9 cellular contexts compared by ENCODE assay signal in the genomic region with DNA sequence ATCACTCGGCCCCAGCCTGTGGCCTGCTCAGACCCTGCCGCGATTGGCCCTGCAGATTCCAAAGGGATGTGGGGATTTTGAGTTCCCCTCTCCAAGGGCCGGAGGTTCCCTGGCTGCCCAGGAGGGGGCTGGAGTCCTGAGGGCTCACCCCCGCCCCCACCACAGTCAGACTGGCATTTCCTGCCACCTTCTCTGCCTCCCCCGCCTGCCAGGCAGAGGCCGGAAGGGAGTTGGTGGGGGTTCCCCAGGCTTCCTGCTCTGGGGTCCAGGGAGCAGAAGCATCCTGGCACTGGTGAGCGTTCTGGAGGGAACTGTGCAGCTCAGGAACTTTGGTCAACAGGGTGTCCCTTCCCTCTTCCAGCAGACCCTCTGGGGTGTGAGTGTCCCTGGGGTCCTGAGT.
A peak's percentile ranks its signal among the peaks of the same experiment; 100 is the strongest.
DNase-seq lines count a peak whose midpoint lies in the region; ATAC-seq and FAIRE-seq lines count a peak whose summit lies in the region.
"Had no signal": no experiment of that assay in that cellular context is flagged by ENCODE, and none has a peak within 500 bp of the region (broad histone marks: within the 10 kb centered on the region; RNA-seq: fewer than 3 reads in every experiment).

No MANE protein-coding gene starts in this region.

- H3K27ac ChIP-seq in substantia nigra (ENCODE audit: low read depth, low read length, poor library complexity, severe bottlenecking): no peak overlapping the region

- FAIRE-seq in HTR-8/SVneo (lab: Jason Lieb, UNC): no peak

- POLR2A ChIA-PET in activated CD4-positive, alpha-beta memory T cell treated with anti-CD3 and anti-CD28 coated beads, Interleukin-2, amount 10 ng/mL, durations not matched to agents 7 days and 5 days (lab: Charles Lee): interaction anchor here (0.8 to 3.3 kb wide), 7 partner anchors 10 to 232 kb away, joined by 3 to 30 read pairs (median 6); partner anchors contain the start of gene RNU6ATAC

- no peaks in the 10 kb centered on the region for H3K27me3 Mint-ChIP-seq in activated CD4-positive, alpha-beta memory T cell treated with anti-CD3 and anti-CD28 coated beads, Interleukin-2, amount 10 ng/mL, durations not matched to agents 7 days and 5 days
- no peaks in the 10 kb centered on the region for H3K27me3 Mint-ChIP-seq in stimulated activated memory B cell treated with anti-CD40 and anti-IgM and Interleukin-4, amounts not matched to agents 10 μg/mL and 1 μg/mL and 100 μg/mL, for 72 hours

- CTCF ChIA-PET in activated CD4-positive, alpha-beta memory T cell treated with anti-CD3 and anti-CD28 coated beads, Interleukin-2, amount 10 ng/mL, durations not matched to agents 7 days and 5 days (lab: Charles Lee): interaction anchor here (1.5 kb wide), 1 partner anchor 10 kb away, joined by 3 read pairs; no protein-coding TSS in a partner anchor

- H3K4me1 Mint-ChIP-seq in activated CD4-positive, alpha-beta memory T cell treated with anti-CD3 and anti-CD28 coated beads, Interleukin-2, amount 10 ng/mL, durations not matched to agents 7 days and 5 days: peaks cover 57% of the 10 kb centered on the region
- H3K4me1 Mint-ChIP-seq in stimulated activated memory B cell treated with anti-CD40 and anti-IgM and Interleukin-4, amounts not matched to agents 10 μg/mL and 1 μg/mL and 100 μg/mL, for 72 hours: peaks cover 53% of the 10 kb centered on the region

- peak overlapping the region; percentile 81 for H3K27ac Mint-ChIP-seq in activated CD4-positive, alpha-beta memory T cell treated with anti-CD3 and anti-CD28 coated beads, Interleukin-2, amount 10 ng/mL, durations not matched to agents 7 days and 5 days
- H3K27ac Mint-ChIP-seq in stimulated activated memory B cell treated with anti-CD40 and anti-IgM and Interleukin-4, amounts not matched to agents 10 μg/mL and 1 μg/mL and 100 μg/mL, for 72 hours: peak overlapping the region; percentile 74

- DNase-seq in HTR-8/SVneo (ENCODE audit: insufficient read length, low spot score): peak; percentile 50
- peak; percentile 66 for DNase-seq in activated CD4-positive, alpha-beta memory T cell treated with anti-CD3 and anti-CD28 coated beads, Interleukin-2, amount 10 ng/mL, durations not matched to agents 7 days and 5 days
- peak; percentile 62 for DNase-seq in germinal center (ENCODE audit: low spot score)
- no peak for DNase-seq in substantia nigra (lab: John Stamatoyannopoulos, UW)
- DNase-seq: SIG-M5 had no signal

- H3K9me3 Mint-ChIP-seq in activated CD4-positive, alpha-beta memory T cell treated with anti-CD3 and anti-CD28 coated beads, Interleukin-2, amount 10 ng/mL, durations not matched to agents 7 days and 5 days: peaks cover 10% of the 10 kb centered on the region
- peaks cover 8% of the 10 kb centered on the region for H3K9me3 Mint-ChIP-seq in stimulated activated memory B cell treated with anti-CD40 and anti-IgM and Interleukin-4, amounts not matched to agents 10 μg/mL and 1 μg/mL and 100 μg/mL, for 72 hours

- H3K36me3 Mint-ChIP-seq in activated CD4-positive, alpha-beta memory T cell treated with anti-CD3 and anti-CD28 coated beads, Interleukin-2, amount 10 ng/mL, durations not matched to agents 7 days and 5 days (ENCODE audit: low read depth): peaks cover 12% of the 10 kb centered on the region
- H3K36me3 Mint-ChIP-seq in stimulated activated memory B cell treated with anti-CD40 and anti-IgM and Interleukin-4, amounts not matched to agents 10 μg/mL and 1 μg/mL and 100 μg/mL, for 72 hours: no peaks in the 10 kb centered on the region

- H3K4me3 Mint-ChIP-seq in activated CD4-positive, alpha-beta memory T cell treated with anti-CD3 and anti-CD28 coated beads, Interleukin-2, amount 10 ng/mL, durations not matched to agents 7 days and 5 days: peak overlapping the region; percentile 72
- peak overlapping the region; percentile 74 for H3K4me3 Mint-ChIP-seq in stimulated activated memory B cell treated with anti-CD40 and anti-IgM and Interleukin-4, amounts not matched to agents 10 μg/mL and 1 μg/mL and 100 μg/mL, for 72 hours

- ATAC-seq in stimulated activated memory B cell treated with anti-CD40 and anti-IgM and Interleukin-4, amounts not matched to agents 10 μg/mL and 1 μg/mL and 100 μg/mL, for 72 hours: no peak
- ATAC-seq in HG03442 (IDR thresholded peaks at IDR 0.05; ENCODE audit: unreplicated experiment) (no peak), HG02642 (IDR thresholded peaks at IDR 0.05; ENCODE audit: poor library complexity, unreplicated experiment) (no peak), HG03175 (IDR thresholded peaks at IDR 0.05; ENCODE audit: unreplicated experiment) (no peak)

Comparison
In these comparisons a context has a peak if more than half of its experiments do, and no peak if none do; other contexts are left out.
1. DNase-seq: peak in HTR-8/SVneo (single experiment), activated CD4-positive, alpha-beta memory T cell treated with anti-CD3 and anti-CD28 coated beads, Interleukin-2, amount 10 ng/mL, durations not matched to agents 7 days and 5 days (single experiment) and germinal center (single experiment); none in substantia nigra (0 of 49).